Comparison of ENCODE assay signal across 10 cellular contexts in genomic region chr7:37853468-37853867, GRCh38. TPM values are rescaled to one million over a fixed set of nuclear protein-coding genes. Genes with fewer than 3 reads are reported as not detected.
DNase-seq lines count a peak whose midpoint lies in the region; ATAC-seq, FAIRE-seq and TF ChIP-seq lines count a peak whose summit lies in the region.
"Had no signal": no experiment of that assay in that cellular context is flagged by ENCODE, and none has a peak within 500 bp of the region (broad histone marks: within the 10 kb centered on the region; RNA-seq: fewer than 3 reads in every experiment).

No MANE protein-coding gene starts in this region.

- H3K27me3 Mint-ChIP-seq in astrocyte (ENCODE audit: low read depth, unreplicated experiment): no peaks in the 10 kb centered on the region

- no peak overlapping the region for H2AFZ ChIP-seq in astrocyte (ENCODE audit: low read depth, low read length)
- H2AFZ ChIP-seq in neural cell (ENCODE audit: low read depth, low read length): no peak overlapping the region

- TF ChIP-seq RAD21 in neural cell (conservative IDR thresholded peaks at IDR 0.05): peak; percentile 46

- H3K4me3 ChIP-seq in astrocyte (ENCODE audit: insufficient read depth, low read depth, low read length) (no peak overlapping the region), neural cell (ENCODE audit: low read length) (no peak overlapping the region)
- H3K4me3 ChIP-seq: BLaER1 treated with 17β-estradiol and CSF1 and Interleukin-3, amounts not matched to agents 10 nM and 100 nM had no signal

- no peaks in the 10 kb centered on the region for H3K36me3 Mint-ChIP-seq in astrocyte (ENCODE audit: low read depth, unreplicated experiment)

- H3K9me2 ChIP-seq in neural cell (ENCODE audit: insufficient read depth, low read length): no peaks in the 10 kb centered on the region

- H3K4me1 Mint-ChIP-seq in astrocyte (ENCODE audit: low read depth, unreplicated experiment): no peaks in the 10 kb centered on the region

- no peak overlapping the region for H3K27ac ChIP-seq in astrocyte (ENCODE audit: low read depth, low read length)
- no peak overlapping the region for H3K27ac ChIP-seq in neural cell (ENCODE audit: low read length)
- H3K27ac ChIP-seq: BLaER1 treated with 17β-estradiol and CSF1 and Interleukin-3, amounts not matched to agents 10 nM and 100 nM had no signal

- no peak for TF ChIP-seq EP300 in neural cell (conservative IDR thresholded peaks at IDR 0.05; ENCODE audit: poor library complexity, severe bottlenecking)

- peaks cover 3% of the 10 kb centered on the region for H3K9me3 ChIP-seq in astrocyte (ENCODE audit: insufficient read depth, low read depth, low read length)
- no peaks in the 10 kb centered on the region for H3K9me3 ChIP-seq in neural cell (ENCODE audit: low read length)

- DNase-seq in NOMO-1 treated with DMSO at 0.1 percent for 48 hours (lab: John Stamatoyannopoulos, UW; ENCODE audit: unreplicated experiment): peak; percentile 13
- no peak for DNase-seq in NOMO-1 treated with dmso at 0.1 percent for 144 hours (lab: John Stamatoyannopoulos, UW; ENCODE audit: unreplicated experiment)
- DNase-seq in LHCN-M2 (ENCODE audit: low read depth): peak; percentile 3
- no peak for DNase-seq in astrocyte (ENCODE audit: low read depth)
- DNase-seq in pons (ENCODE audit: low spot score): no peak
- no peak for DNase-seq in Ammon's horn (ENCODE audit: low spot score)
- DNase-seq: activated T-cell treated with anti-CD3 and anti-CD28 coated beads, Interleukin-2, amount 50 U/mL, for 1 hour had no signal

- H4K20me1 ChIP-seq in astrocyte (ENCODE audit: insufficient read depth, low read length): no peaks in the 10 kb centered on the region
- no peaks in the 10 kb centered on the region for H4K20me1 ChIP-seq in neural cell (ENCODE audit: insufficient read depth)
- H4K20me1 ChIP-seq: BLaER1 treated with 17β-estradiol and CSF1 and Interleukin-3, amounts not matched to agents 10 nM and 100 nM had no signal

- H3K9ac ChIP-seq in astrocyte (ENCODE audit: low read length) (no peak overlapping the region), neural cell (ENCODE audit: low read length) (no peak overlapping the region)
- H3K9ac ChIP-seq: BLaER1 treated with 17β-estradiol and CSF1 and Interleukin-3, amounts not matched to agents 10 nM and 100 nM had no signal

- no peak for FAIRE-seq in astrocyte (lab: Jason Lieb, UNC)

- H3K79me2 ChIP-seq in astrocyte (ENCODE audit: insufficient read depth, low read length): no peaks in the 10 kb centered on the region
- no peaks in the 10 kb centered on the region for H3K79me2 ChIP-seq in neural cell (replicated peaks; ENCODE audit: insufficient read depth, low read length)

- H3F3A ChIP-seq in neural cell (ENCODE audit: insufficient read depth, low read length, poor library complexity, severe bottlenecking): no peaks in the 10 kb centered on the region

- no peaks in the 10 kb centered on the region for H3K9me3 Mint-ChIP-seq in astrocyte (ENCODE audit: unreplicated experiment)

- H3K4me1 ChIP-seq in astrocyte (ENCODE audit: insufficient read depth, low read length): no peaks in the 10 kb centered on the region
- H3K4me1 ChIP-seq: BLaER1 treated with 17β-estradiol and CSF1 and Interleukin-3, amounts not matched to agents 10 nM and 100 nM had no signal

- H3K4me2 ChIP-seq in astrocyte (ENCODE audit: low read length): no peak overlapping the region
- no peak overlapping the region for H3K4me2 ChIP-seq in neural cell (ENCODE audit: low read length)
- H3K4me2 ChIP-seq: BLaER1 treated with 17β-estradiol and CSF1 and Interleukin-3, amounts not matched to agents 10 nM and 100 nM had no signal

- ATAC-seq in HG02763 (IDR thresholded peaks at IDR 0.05; ENCODE audit: unreplicated experiment): no peak

- no peak overlapping the region for H3K27ac Mint-ChIP-seq in astrocyte (ENCODE audit: unreplicated experiment)

- no peak overlapping the region for H3K4me3 Mint-ChIP-seq in astrocyte (ENCODE audit: unreplicated experiment)

- peak; percentile 5 for TF ChIP-seq CTCF in astrocyte (IDR thresholded peaks at IDR 0.05; ENCODE audit: insufficient read depth, low read depth, low read length)
- peak; percentile 45 for TF ChIP-seq CTCF in neural cell (IDR thresholded peaks at IDR 0.05; ENCODE audit: poor library complexity, severe bottlenecking)

- H3K27me3 ChIP-seq in astrocyte (ENCODE audit: insufficient read depth, low read length) (no peaks in the 10 kb centered on the region), neural cell (ENCODE audit: insufficient read depth, low read depth, low read length) (no peaks in the 10 kb centered on the region)
- H3K27me3 ChIP-seq: BLaER1 treated with 17β-estradiol and CSF1 and Interleukin-3, amounts not matched to agents 10 nM and 100 nM had no signal

- H3K36me3 ChIP-seq in astrocyte (ENCODE audit: insufficient read depth, low read length): no peaks in the 10 kb centered on the region
- no peaks in the 10 kb centered on the region for H3K36me3 ChIP-seq in neural cell (ENCODE audit: insufficient read depth, low read length)
- H3K36me3 ChIP-seq: BLaER1 treated with 17β-estradiol and CSF1 and Interleukin-3, amounts not matched to agents 10 nM and 100 nM had no signal

TF ChIP-seq in neural cell, 6 proteins besides CTCF, POLR2A, EP300 and RAD21:
- no peak for TF ChIP-seq MXI1 (conservative IDR thresholded peaks at IDR 0.05; ENCODE audit: poor library complexity, severe bottlenecking)
- peak; percentile 48 for TF ChIP-seq SMC3 (conservative IDR thresholded peaks at IDR 0.05; ENCODE audit: poor library complexity)
TF ChIP-seq in neural cell: peak in this region for 1.

RNA-seq across cellular contexts. Expression of gene NME8, which starts 5.1 kb away (rescaled TPM):
- total RNA-seq in LHCN-M2 (2014; rRNA removed): not detected in 2 replicates
- polyA plus RNA-seq in LHCN-M2 (2012): not detected
- not detected in 2 replicates for total RNA-seq in astrocyte
- not detected in 2 replicates for polyA plus RNA-seq in neural cell
- not detected in 2 replicates for polyA minus RNA-seq in neural cell

Comparison
In these comparisons a context has a peak if more than half of its experiments do, and no peak if none do; other contexts are left out.
1. DNase-seq: peak in NOMO-1 treated with DMSO at 0.1 percent for 48 hours (single experiment) and LHCN-M2 (single experiment); none in NOMO-1 treated with dmso at 0.1 percent for 144 hours (single experiment), astrocyte (single experiment), pons (single experiment) and Ammon's horn (single experiment).